10 cellular contexts compared by ENCODE assay signal in genomic region chr1:65791860-65792670, GRCh38. TPM values are rescaled to one million over a fixed set of nuclear protein-coding genes. Genes with fewer than 3 reads are reported as not detected.
DNase-seq lines count a peak whose midpoint lies in the region; ATAC-seq and TF ChIP-seq lines count a peak whose summit lies in the region.
"Had no signal": no experiment of that assay in that cellular context is flagged by ENCODE, and none has a peak within 500 bp of the region (broad histone marks: within the 10 kb centered on the region; RNA-seq: fewer than 3 reads in every experiment).

No MANE protein-coding gene starts in this region.

- CTCF ChIA-PET in CD4-positive, alpha-beta T cell (lab: Charles Lee) = no interaction called here

- H3K27me3 Mint-ChIP-seq in CD14-positive monocyte (ENCODE audit: low read depth in 3 of 3) (peaks cover 28 to 51% (median 44%) of the 10 kb centered on the region in 3 donors), neural progenitor cell (ENCODE audit: insufficient read depth, low read depth) (peaks cover 35% of the 10 kb centered on the region)
- peaks cover 59% of the 10 kb centered on the region for H3K27me3 Mint-ChIP-seq in CD4-positive, alpha-beta T cell

- H3K4me1 Mint-ChIP-seq in CD14-positive monocyte (peaks cover 41% of the 10 kb centered on the region), neural progenitor cell (peaks cover 4% of the 10 kb centered on the region)
- no peaks in the 10 kb centered on the region for H3K4me1 Mint-ChIP-seq in CD4-positive, alpha-beta T cell (ENCODE audit: low read depth)
- H3K4me1 Mint-ChIP-seq: activated T-helper 17 cell treated with anti-CD3 and anti-CD28 coated beads, Interleukin-2, amount 50 U/mL, for 72 hours had no signal

- H4K20me1 ChIP-seq in neural progenitor cell (ENCODE audit: low read depth) = no peaks in the 10 kb centered on the region

- ATAC-seq in CD4-positive, alpha-beta T cell (ENCODE audit: poor library complexity) = no peak
- no peak for ATAC-seq in HG02970 (IDR thresholded peaks at IDR 0.05; ENCODE audit: low FRiP score, unreplicated experiment)
- ATAC-seq: activated T-helper 17 cell treated with anti-CD3 and anti-CD28 coated beads, Interleukin-2, amount 50 U/mL, for 72 hours; PC-3 had no signal

- H2AFZ ChIP-seq in neural progenitor cell (replicated peaks) = peak overlapping the region; percentile 97

- H3K4me2 ChIP-seq in neural progenitor cell = peak overlapping the region; percentile 99

- peaks cover 0 to 3% of the 10 kb centered on the region in 2 donors for H3K36me3 Mint-ChIP-seq in CD14-positive monocyte
- H3K36me3 Mint-ChIP-seq in neural progenitor cell = no peaks in the 10 kb centered on the region
- H3K36me3 Mint-ChIP-seq in CD4-positive, alpha-beta T cell (ENCODE audit: low read depth) = no peaks in the 10 kb centered on the region

- no peaks in the 10 kb centered on the region for H3K79me2 ChIP-seq in neural progenitor cell (ENCODE audit: low read depth)

- H3K36me3 ChIP-seq in neural progenitor cell = peaks cover 8% of the 10 kb centered on the region

- no peak overlapping the region for H3K27ac ChIP-seq in neural progenitor cell
- H3K27ac ChIP-seq in CD4-positive, alpha-beta T cell (ENCODE audit: low read depth, low read length) = no peak overlapping the region

- intact Hi-C loops in CD14-positive monocyte (cut with micrococcal nuclease) = no loop called here
- intact Hi-C loops in CD4-positive, alpha-beta T cell (cut with DNase I, micrococcal nuclease) = no loop called here

- no peak overlapping the region for H3K9ac ChIP-seq in neural progenitor cell

- peaks cover 82% of the 10 kb centered on the region for H3K27me3 ChIP-seq in neural progenitor cell
- H3K27me3 ChIP-seq in CD4-positive, alpha-beta T cell (ENCODE audit: control insufficient read depth, insufficient read depth, low read length) = peaks cover 26% of the 10 kb centered on the region

- no peaks in the 10 kb centered on the region for H3K9me3 ChIP-seq in neural progenitor cell (ENCODE audit: low read depth)
- H3K9me3 ChIP-seq in CD4-positive, alpha-beta T cell (ENCODE audit: control insufficient read depth, low read length) = peaks cover 10% of the 10 kb centered on the region

- DNase-seq in CD14-positive monocyte (ENCODE audit: low spot score) = no peak
- peak; percentile 45 for DNase-seq in NCI-H345 (lab: John Stamatoyannopoulos, UW)
- DNase-seq in fibroblast of the aortic adventitia (ENCODE audit: low read depth) = no peak
- peak; percentile 62 for DNase-seq in neural progenitor cell (ENCODE audit: low spot score)
- DNase-seq in CD4-positive, alpha-beta T cell = no peak
- no peak for DNase-seq in activated naive CD4-positive, alpha-beta T cell treated with anti-CD3 and anti-CD28 coated beads, Interleukin-2, amount 50 U/mL, for 16 hours
- DNase-seq in NCI-H1048 (lab: John Stamatoyannopoulos, UW) = no peak
- DNase-seq: PC-3 had no signal

- H3K9me3 Mint-ChIP-seq in CD14-positive monocyte = peaks cover 4 to 20% (median 14%) of the 10 kb centered on the region in 7 donors
- peaks cover 12% of the 10 kb centered on the region for H3K9me3 Mint-ChIP-seq in neural progenitor cell
- peaks cover 6% of the 10 kb centered on the region for H3K9me3 Mint-ChIP-seq in CD4-positive, alpha-beta T cell
- H3K9me3 Mint-ChIP-seq: activated T-helper 17 cell treated with anti-CD3 and anti-CD28 coated beads, Interleukin-2, amount 50 U/mL, for 72 hours had no signal

- H3K4me3 ChIP-seq in fibroblast of the aortic adventitia (ENCODE audit: low read depth, low read length) = peak overlapping the region; percentile 48
- H3K4me3 ChIP-seq in neural progenitor cell = peak overlapping the region; percentile 70

- peak overlapping the region; percentile 0 to 90 (median 45) for H3K27ac Mint-ChIP-seq in CD14-positive monocyte
- no peak overlapping the region for H3K27ac Mint-ChIP-seq in neural progenitor cell
- H3K27ac Mint-ChIP-seq in CD4-positive, alpha-beta T cell = no peak overlapping the region
- H3K27ac Mint-ChIP-seq: activated T-helper 17 cell treated with anti-CD3 and anti-CD28 coated beads, Interleukin-2, amount 50 U/mL, for 72 hours had no signal

- no peaks in the 10 kb centered on the region for H3F3A ChIP-seq in neural progenitor cell (ENCODE audit: low read depth)

- peaks cover 4% of the 10 kb centered on the region for H3K4me1 ChIP-seq in neural progenitor cell

- POLR2A ChIA-PET in CD4-positive, alpha-beta T cell (lab: Charles Lee) = no interaction called here

- no peak for TF ChIP-seq CTCF in CD14-positive monocyte (IDR thresholded peaks at IDR 0.05)
- no peak for TF ChIP-seq CTCF in fibroblast of the aortic adventitia (IDR thresholded peaks at IDR 0.05; ENCODE audit: insufficient read depth, low read length)
- no peak for TF ChIP-seq CTCF in neural progenitor cell (IDR thresholded peaks at IDR 0.05)
- no peak for TF ChIP-seq CTCF in CD4-positive, alpha-beta T cell (IDR thresholded peaks at IDR 0.05)

- H3K4me3 Mint-ChIP-seq in CD14-positive monocyte (peak overlapping the region; percentile 86 to 98), neural progenitor cell (peak overlapping the region; percentile 91)
- no peak overlapping the region for H3K4me3 Mint-ChIP-seq in CD4-positive, alpha-beta T cell
- H3K4me3 Mint-ChIP-seq: activated T-helper 17 cell treated with anti-CD3 and anti-CD28 coated beads, Interleukin-2, amount 50 U/mL, for 72 hours had no signal

RNA-seq across cellular contexts. Expression of gene PDE4B, which starts 0.6 kb away (rescaled TPM):
- polyA plus RNA-seq in CD14-positive monocyte = 10 to 100 TPM; 17.2 to 25.2 TPM
- total RNA-seq in fibroblast of the aortic adventitia (ENCODE audit: low replicate concordance) (2.3 and 8.7 TPM in 2 replicates), neural progenitor cell (ENCODE audit: low replicate concordance) (1.2 and 2.4 TPM in 2 replicates)
- 100 to 1,000 TPM; 155 to 159 TPM for total RNA-seq in CD4-positive, alpha-beta T cell

Comparison
In these comparisons a context has a peak if more than half of its experiments do, and no peak if none do; other contexts are left out.
1. DNase-seq: peak in NCI-H345 (single experiment) and neural progenitor cell (single experiment); none in CD14-positive monocyte (single experiment), fibroblast of the aortic adventitia (single experiment), CD4-positive, alpha-beta T cell (0 of 10), activated naive CD4-positive, alpha-beta T cell treated with anti-CD3 and anti-CD28 coated beads, Interleukin-2, amount 50 U/mL, for 16 hours (single experiment) and NCI-H1048 (single experiment).
2. H3K27ac Mint-ChIP-seq: peak in CD14-positive monocyte (7 of 7); none in neural progenitor cell (single experiment) and CD4-positive, alpha-beta T cell (single experiment).
3. RNA of gene PDE4B, which starts 0.6 kb away (total RNA-seq): 155 to 159 TPM in CD4-positive, alpha-beta T cell; 2.3 to 8.7 TPM in fibroblast of the aortic adventitia and 1.2 to 2.4 TPM in neural progenitor cell; every median in the first group is over 10 times any median in the second.